ENCODE assay signal across 1 cellular context in the genomic region with DNA sequence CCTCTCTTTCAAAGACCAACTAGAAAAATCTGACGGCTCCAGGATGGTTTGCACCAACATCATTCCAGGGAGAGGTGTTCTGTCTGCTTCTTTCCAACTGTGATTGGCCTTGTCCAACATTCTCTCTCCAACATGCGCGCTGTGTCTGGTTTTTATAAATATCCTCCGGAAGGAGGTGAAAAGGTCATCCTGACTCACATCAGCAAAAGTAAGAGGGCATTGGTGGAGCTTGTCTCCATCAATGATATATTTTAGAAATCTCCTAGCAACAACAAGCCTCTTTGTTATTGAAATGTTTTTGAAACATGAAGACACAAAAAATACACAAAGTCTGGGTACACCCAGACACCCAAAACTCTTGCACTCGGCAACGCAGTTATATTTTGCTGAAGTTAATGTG.
TF ChIP-seq lines count a peak whose summit lies in the region.

No MANE protein-coding gene starts in this region.

TF ChIP-seq in GM23338, 12 proteins besides CTCF, POLR2A, EP300 and RAD21 (continued from another document):
- TF ChIP-seq, protein P1, sequence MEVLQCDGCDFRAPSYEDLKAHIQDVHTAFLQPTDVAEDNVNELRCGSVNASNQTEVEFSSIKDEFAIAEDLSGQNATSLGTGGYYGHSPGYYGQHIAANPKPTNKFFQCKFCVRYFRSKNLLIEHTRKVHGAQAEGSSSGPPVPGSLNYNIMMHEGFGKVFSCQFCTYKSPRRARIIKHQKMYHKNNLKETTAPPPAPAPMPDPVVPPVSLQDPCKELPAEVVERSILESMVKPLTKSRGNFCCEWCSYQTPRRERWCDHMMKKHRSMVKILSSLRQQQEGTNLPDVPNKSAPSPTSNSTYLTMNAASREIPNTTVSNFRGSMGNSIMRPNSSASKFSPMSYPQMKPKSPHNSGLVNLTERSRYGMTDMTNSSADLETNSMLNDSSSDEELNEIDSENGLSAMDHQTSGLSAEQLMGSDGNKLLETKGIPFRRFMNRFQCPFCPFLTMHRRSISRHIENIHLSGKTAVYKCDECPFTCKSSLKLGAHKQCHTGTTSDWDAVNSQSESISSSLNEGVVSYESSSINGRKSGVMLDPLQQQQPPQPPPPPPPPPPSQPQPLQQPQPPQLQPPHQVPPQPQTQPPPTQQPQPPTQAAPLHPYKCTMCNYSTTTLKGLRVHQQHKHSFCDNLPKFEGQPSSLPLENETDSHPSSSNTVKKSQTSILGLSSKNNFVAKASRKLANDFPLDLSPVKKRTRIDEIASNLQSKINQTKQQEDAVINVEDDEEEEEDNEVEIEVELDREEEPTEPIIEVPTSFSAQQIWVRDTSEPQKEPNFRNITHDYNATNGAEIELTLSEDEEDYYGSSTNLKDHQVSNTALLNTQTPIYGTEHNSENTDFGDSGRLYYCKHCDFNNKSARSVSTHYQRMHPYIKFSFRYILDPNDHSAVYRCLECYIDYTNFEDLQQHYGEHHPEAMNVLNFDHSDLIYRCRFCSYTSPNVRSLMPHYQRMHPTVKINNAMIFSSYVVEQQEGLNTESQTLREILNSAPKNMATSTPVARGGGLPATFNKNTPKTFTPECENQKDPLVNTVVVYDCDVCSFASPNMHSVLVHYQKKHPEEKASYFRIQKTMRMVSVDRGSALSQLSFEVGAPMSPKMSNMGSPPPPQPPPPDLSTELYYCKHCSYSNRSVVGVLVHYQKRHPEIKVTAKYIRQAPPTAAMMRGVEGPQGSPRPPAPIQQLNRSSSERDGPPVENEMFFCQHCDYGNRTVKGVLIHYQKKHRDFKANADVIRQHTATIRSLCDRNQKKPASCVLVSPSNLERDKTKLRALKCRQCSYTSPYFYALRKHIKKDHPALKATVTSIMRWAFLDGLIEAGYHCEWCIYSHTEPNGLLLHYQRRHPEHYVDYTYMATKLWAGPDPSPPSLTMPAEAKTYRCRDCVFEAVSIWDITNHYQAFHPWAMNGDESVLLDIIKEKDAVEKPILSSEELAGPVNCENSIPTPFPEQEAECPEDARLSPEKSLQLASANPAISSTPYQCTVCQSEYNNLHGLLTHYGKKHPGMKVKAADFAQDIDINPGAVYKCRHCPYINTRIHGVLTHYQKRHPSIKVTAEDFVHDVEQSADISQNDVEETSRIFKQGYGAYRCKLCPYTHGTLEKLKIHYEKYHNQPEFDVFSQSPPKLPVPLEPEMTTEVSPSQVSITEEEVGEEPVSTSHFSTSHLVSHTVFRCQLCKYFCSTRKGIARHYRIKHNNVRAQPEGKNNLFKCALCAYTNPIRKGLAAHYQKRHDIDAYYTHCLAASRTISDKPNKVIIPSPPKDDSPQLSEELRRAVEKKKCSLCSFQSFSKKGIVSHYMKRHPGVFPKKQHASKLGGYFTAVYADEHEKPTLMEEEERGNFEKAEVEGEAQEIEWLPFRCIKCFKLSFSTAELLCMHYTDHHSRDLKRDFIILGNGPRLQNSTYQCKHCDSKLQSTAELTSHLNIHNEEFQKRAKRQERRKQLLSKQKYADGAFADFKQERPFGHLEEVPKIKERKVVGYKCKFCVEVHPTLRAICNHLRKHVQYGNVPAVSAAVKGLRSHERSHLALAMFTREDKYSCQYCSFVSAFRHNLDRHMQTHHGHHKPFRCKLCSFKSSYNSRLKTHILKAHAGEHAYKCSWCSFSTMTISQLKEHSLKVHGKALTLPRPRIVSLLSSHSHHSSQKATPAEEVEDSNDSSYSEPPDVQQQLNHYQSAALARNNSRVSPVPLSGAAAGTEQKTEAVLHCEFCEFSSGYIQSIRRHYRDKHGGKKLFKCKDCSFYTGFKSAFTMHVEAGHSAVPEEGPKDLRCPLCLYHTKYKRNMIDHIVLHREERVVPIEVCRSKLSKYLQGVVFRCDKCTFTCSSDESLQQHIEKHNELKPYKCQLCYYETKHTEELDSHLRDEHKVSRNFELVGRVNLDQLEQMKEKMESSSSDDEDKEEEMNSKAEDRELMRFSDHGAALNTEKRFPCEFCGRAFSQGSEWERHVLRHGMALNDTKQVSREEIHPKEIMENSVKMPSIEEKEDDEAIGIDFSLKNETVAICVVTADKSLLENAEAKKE (CRISPR knock-in tag; IDR thresholded peaks at IDR 0.05), result no peak
- TF ChIP-seq POLR2AphosphoS5 (IDR thresholded peaks at IDR 0.05; ENCODE audit: low read depth) (no peak), EZH2 (IDR thresholded peaks at IDR 0.05; ENCODE audit: low read depth, unreplicated experiment) (no peak), NANOG (IDR thresholded peaks at IDR 0.05; ENCODE audit: borderline replicate concordance) (no peak)
- TF ChIP-seq, protein P2, sequence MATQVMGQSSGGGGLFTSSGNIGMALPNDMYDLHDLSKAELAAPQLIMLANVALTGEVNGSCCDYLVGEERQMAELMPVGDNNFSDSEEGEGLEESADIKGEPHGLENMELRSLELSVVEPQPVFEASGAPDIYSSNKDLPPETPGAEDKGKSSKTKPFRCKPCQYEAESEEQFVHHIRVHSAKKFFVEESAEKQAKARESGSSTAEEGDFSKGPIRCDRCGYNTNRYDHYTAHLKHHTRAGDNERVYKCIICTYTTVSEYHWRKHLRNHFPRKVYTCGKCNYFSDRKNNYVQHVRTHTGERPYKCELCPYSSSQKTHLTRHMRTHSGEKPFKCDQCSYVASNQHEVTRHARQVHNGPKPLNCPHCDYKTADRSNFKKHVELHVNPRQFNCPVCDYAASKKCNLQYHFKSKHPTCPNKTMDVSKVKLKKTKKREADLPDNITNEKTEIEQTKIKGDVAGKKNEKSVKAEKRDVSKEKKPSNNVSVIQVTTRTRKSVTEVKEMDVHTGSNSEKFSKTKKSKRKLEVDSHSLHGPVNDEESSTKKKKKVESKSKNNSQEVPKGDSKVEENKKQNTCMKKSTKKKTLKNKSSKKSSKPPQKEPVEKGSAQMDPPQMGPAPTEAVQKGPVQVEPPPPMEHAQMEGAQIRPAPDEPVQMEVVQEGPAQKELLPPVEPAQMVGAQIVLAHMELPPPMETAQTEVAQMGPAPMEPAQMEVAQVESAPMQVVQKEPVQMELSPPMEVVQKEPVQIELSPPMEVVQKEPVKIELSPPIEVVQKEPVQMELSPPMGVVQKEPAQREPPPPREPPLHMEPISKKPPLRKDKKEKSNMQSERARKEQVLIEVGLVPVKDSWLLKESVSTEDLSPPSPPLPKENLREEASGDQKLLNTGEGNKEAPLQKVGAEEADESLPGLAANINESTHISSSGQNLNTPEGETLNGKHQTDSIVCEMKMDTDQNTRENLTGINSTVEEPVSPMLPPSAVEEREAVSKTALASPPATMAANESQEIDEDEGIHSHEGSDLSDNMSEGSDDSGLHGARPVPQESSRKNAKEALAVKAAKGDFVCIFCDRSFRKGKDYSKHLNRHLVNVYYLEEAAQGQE (IDR thresholded peaks at IDR 0.05; ENCODE audit: unreplicated experiment), result no peak
TF ChIP-seq in GM23338: peak in this region for 0.
